13 cellular contexts compared by ENCODE assay signal in genomic region chr17:50195196-50195865, GRCh38. TPM values are rescaled to one million over a fixed set of nuclear protein-coding genes. Genes with fewer than 3 reads are reported as not detected.
DNase-seq lines count a peak whose midpoint lies in the region; ATAC-seq and TF ChIP-seq lines count a peak whose summit lies in the region.
"Had no signal": no experiment of that assay in that cellular context is flagged by ENCODE, and none has a peak within 500 bp of the region (broad histone marks: within the 10 kb centered on the region; RNA-seq: fewer than 3 reads in every experiment).

No MANE protein-coding gene starts in this region.

- DNase-seq in AG09309 (ENCODE audit: low read depth), result no peak
- DNase-seq in LHCN-M2 (ENCODE audit: low read depth), result peak; percentile 53
- DNase-seq in esophagus squamous epithelium (lab: John Stamatoyannopoulos, UW), result no peak
- DNase-seq in ovary, result no peak
- no peak for DNase-seq in islet precursor cell
- no peak for DNase-seq in NCI-H2029 (lab: John Stamatoyannopoulos, UW)
- DNase-seq in activated gamma-delta T cell (lab: John Stamatoyannopoulos, UW), result no peak
- DNase-seq: body of pancreas; CD4-positive, CD25-positive, alpha-beta regulatory T cell; retina; T-helper 1 cell had no signal

- peaks cover 0 to 16% (median 0%) of the 10 kb centered on the region in 4 donors for H3K27me3 ChIP-seq in esophagus squamous epithelium
- H3K27me3 ChIP-seq in ovary, result no peaks in the 10 kb centered on the region
- H3K27me3 ChIP-seq: body of pancreas had no signal

- TF ChIP-seq EP300 in ovary (IDR thresholded peaks at IDR 0.05), result no peak

- H3K27ac ChIP-seq in esophagus squamous epithelium (peak overlapping the region in 3 of 4 donors; percentile 22 to 91 (median 73)), ovary (peak overlapping the region; percentile 66 to 76)
- H3K27ac ChIP-seq: body of pancreas had no signal

- peak overlapping the region; percentile 97 for H3K4me3 ChIP-seq in AG09309 (ENCODE audit: control insufficient read depth, low read depth, low read length)
- H3K4me3 ChIP-seq in esophagus squamous epithelium, result no peak overlapping the region
- H3K4me3 ChIP-seq in ovary, result no peak overlapping the region
- H3K4me3 ChIP-seq: body of pancreas had no signal

- ATAC-seq in GM19452 (IDR thresholded peaks at IDR 0.05; ENCODE audit: unreplicated experiment), result no peak
- ATAC-seq: body of pancreas had no signal

- intact Hi-C loops in esophagus squamous epithelium (cut with DNase I) (no loop called here), ovary (cut with DNase I) (no loop called here)

- WGBS in esophagus squamous epithelium, 2 donors, result 76% methylated on average over 6 to 10 of the region's 12 CpGs
- WGBS in ovary, 3 donors, result 23 to 31% (median 23%) methylated on average over 12 of the region's 12 CpGs

- H3K36me3 ChIP-seq in esophagus squamous epithelium, result peaks cover 4 to 76% (median 7%) of the 10 kb centered on the region in 3 donors
- no peaks in the 10 kb centered on the region for H3K36me3 ChIP-seq in ovary

- TF ChIP-seq CTCF in AG09309 (IDR thresholded peaks at IDR 0.05; ENCODE audit: control insufficient read depth, insufficient read depth, low read depth, low read length, missing control alignments) (peak; percentile 62), esophagus squamous epithelium (IDR thresholded peaks at IDR 0.05) (no peak), ovary (IDR thresholded peaks at IDR 0.05) (no peak)

- TF ChIP-seq POLR2A in esophagus squamous epithelium (IDR thresholded peaks at IDR 0.05) (no peak), ovary (IDR thresholded peaks at IDR 0.05) (no peak)

- no peaks in the 10 kb centered on the region for H3K9me3 ChIP-seq in esophagus squamous epithelium
- H3K9me3 ChIP-seq in ovary, result no peaks in the 10 kb centered on the region
- H3K9me3 ChIP-seq: body of pancreas had no signal

- peaks cover 13 to 60% (median 19%) of the 10 kb centered on the region in 3 donors for H3K4me1 ChIP-seq in esophagus squamous epithelium
- peaks cover 5% of the 10 kb centered on the region for H3K4me1 ChIP-seq in ovary (ENCODE audit: insufficient read depth)

RNA-seq across cellular contexts. Expression of gene COL1A1, which starts 6.1 kb away (rescaled TPM):
- 339 and 356 TPM in 2 replicates for total RNA-seq in LHCN-M2 (2014; rRNA removed)
- 1,579 TPM for polyA plus RNA-seq in LHCN-M2 (2012)
- 10 to 100 TPM; 12.4 to 20.8 (median 19.7) TPM for total RNA-seq in esophagus squamous epithelium
- 1,000 to 10,000 TPM in 1 of 7 donors, 100 to 1,000 TPM in 5, 10 to 100 TPM in 1; 71.2 to 1,087 (median 550) TPM for total RNA-seq in ovary
- 100 to 1,000 TPM; 260 to 321 TPM for polyA plus RNA-seq in ovary
- polyA plus RNA-seq: CD4-positive, CD25-positive, alpha-beta regulatory T cell had no signal

RNA-seq across cellular contexts. Expression of gene SGCA, which starts 29.5 kb away (rescaled TPM):
- total RNA-seq in LHCN-M2 (2014; rRNA removed) (200 and 207 TPM in 2 replicates), esophagus squamous epithelium (10 to 100 TPM in 1 of 4 donors, 1 to 10 TPM in 3; 1.9 to 15.1 (median 6.9) TPM), ovary (1 to 10 TPM in 5 of 7 donors, under 1 TPM in 2; 0.48 to 3.4 (median 1.2) TPM)
- polyA plus RNA-seq in LHCN-M2 (2012), result 205 TPM
- polyA plus RNA-seq in ovary, result 1 to 10 TPM; 2.2 to 3.4 TPM
- total RNA-seq: activated CD8-positive, alpha-beta memory T cell treated with anti-CD3 and anti-CD28 coated beads for 36 hours; CD4-positive, CD25-positive, alpha-beta regulatory T cell had no signal
- polyA plus RNA-seq: CD4-positive, CD25-positive, alpha-beta regulatory T cell had no signal

RNA-seq across cellular contexts. Expression of gene PPP1R9B, which starts 44.9 kb away (rescaled TPM):
- 40.6 and 42.7 TPM in 2 replicates for total RNA-seq in LHCN-M2 (2014; rRNA removed)
- polyA plus RNA-seq in LHCN-M2 (2012), result 35.2 TPM
- 10 to 100 TPM; 24.9 to 35.9 (median 28.2) TPM for total RNA-seq in esophagus squamous epithelium
- total RNA-seq in ovary, result 100 to 1,000 TPM in 1 of 7 donors, 10 to 100 TPM in 6; 14.8 to 109 (median 75.4) TPM
- polyA plus RNA-seq in ovary, result 10 to 100 TPM; 17.8 to 33.0 TPM

Comparison
In these comparisons a context has a peak if more than half of its experiments do, and no peak if none do; other contexts are left out.
1. RNA of gene SGCA, which starts 29.5 kb away (total RNA-seq): 200 to 207 TPM in LHCN-M2; 1.9 to 15.1 TPM in esophagus squamous epithelium and 0.48 to 3.4 TPM in ovary; every median in the first group is over 10 times any median in the second.